In the genomic region with DNA sequence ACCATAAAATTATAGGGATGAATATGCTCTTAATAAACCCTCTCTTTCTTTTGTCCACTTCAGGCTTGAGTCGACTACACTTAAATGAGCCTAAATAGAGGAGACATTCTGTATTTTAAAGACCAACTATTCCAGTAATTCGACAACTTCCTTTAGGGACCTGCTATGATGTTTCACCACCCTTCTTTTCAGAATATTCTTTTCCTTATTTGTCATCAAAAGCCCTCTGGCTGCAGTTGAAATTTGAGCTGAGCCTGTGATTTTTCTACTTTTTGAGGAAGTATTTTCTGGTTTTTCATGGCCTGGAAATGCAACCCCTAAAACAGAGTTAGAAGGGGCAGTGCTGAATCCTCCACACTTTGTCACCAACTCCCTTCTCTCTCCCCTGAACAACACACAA, we compare ENCODE assay signal across 1 cellular context.
TF ChIP-seq lines count a peak whose summit lies in the region.

No MANE protein-coding gene starts in this region.

TF ChIP-seq in H1, 55 proteins besides CTCF, POLR2A, EP300 and RAD21:
- TF ChIP-seq CBX8 (IDR thresholded peaks at IDR 0.05; ENCODE audit: borderline replicate concordance, low read depth, low read length): no peak
- no peak for TF ChIP-seq ZNF274 (IDR thresholded peaks at IDR 0.05; ENCODE audit: borderline replicate concordance, extremely low read depth, low read length)
- TF ChIP-seq KDM5A (IDR thresholded peaks at IDR 0.05; ENCODE audit: low read length): no peak
- no peak for TF ChIP-seq NRF1 (IDR thresholded peaks at IDR 0.05; ENCODE audit: low read depth, low read length)
- TF ChIP-seq, protein P1, sequence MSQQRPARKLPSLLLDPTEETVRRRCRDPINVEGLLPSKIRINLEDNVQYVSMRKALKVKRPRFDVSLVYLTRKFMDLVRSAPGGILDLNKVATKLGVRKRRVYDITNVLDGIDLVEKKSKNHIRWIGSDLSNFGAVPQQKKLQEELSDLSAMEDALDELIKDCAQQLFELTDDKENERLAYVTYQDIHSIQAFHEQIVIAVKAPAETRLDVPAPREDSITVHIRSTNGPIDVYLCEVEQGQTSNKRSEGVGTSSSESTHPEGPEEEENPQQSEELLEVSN (IDR thresholded peaks at IDR 0.05): no peak
- TF ChIP-seq SP1 (IDR thresholded peaks at IDR 0.05; ENCODE audit: low read depth, low read length): no peak
- TF ChIP-seq SAP30 (IDR thresholded peaks at IDR 0.05; ENCODE audit: insufficient read depth, insufficient replicate concordance, low read length): no peak
- no peak for TF ChIP-seq CBX5 (IDR thresholded peaks at IDR 0.05; ENCODE audit: low read depth, low read length)
- TF ChIP-seq, protein P2, sequence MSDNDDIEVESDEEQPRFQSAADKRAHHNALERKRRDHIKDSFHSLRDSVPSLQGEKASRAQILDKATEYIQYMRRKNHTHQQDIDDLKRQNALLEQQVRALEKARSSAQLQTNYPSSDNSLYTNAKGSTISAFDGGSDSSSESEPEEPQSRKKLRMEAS (IDR thresholded peaks at IDR 0.05): no peak
- TF ChIP-seq TAF7 (optimal IDR thresholded peaks at IDR 0.05; ENCODE audit: borderline replicate concordance, low read depth, low read length): no peak
- TF ChIP-seq RBBP5 (IDR thresholded peaks at IDR 0.05; ENCODE audit: borderline replicate concordance, low read depth, low read length): no peak
- TF ChIP-seq EGR1 (IDR thresholded peaks at IDR 0.05; ENCODE audit: borderline replicate concordance, low read depth, low read length): no peak
- no peak for TF ChIP-seq SIN3A (conservative IDR thresholded peaks at IDR 0.05 in 1 of 2, IDR thresholded peaks at IDR 0.05 in 1 of 2; ENCODE audit: low read depth in 1 of 2, low read length in 2 of 2)
- no peak for TF ChIP-seq FOSL1 (IDR thresholded peaks at IDR 0.05; ENCODE audit: insufficient read depth, low read depth, low read length)
- TF ChIP-seq TBP (IDR thresholded peaks at IDR 0.05; ENCODE audit: low read depth, low read length): no peak
